ENCODE assay signal across 1 cellular context in genomic region chr5:122291000-122291592, GRCh38.
TF ChIP-seq lines count a peak whose summit lies in the region.

No MANE protein-coding gene starts in this region.

TF ChIP-seq in HEK293, 187 proteins besides CTCF, POLR2A, EP300 and RAD21 (continued from another document):
- TF ChIP-seq, protein P1, sequence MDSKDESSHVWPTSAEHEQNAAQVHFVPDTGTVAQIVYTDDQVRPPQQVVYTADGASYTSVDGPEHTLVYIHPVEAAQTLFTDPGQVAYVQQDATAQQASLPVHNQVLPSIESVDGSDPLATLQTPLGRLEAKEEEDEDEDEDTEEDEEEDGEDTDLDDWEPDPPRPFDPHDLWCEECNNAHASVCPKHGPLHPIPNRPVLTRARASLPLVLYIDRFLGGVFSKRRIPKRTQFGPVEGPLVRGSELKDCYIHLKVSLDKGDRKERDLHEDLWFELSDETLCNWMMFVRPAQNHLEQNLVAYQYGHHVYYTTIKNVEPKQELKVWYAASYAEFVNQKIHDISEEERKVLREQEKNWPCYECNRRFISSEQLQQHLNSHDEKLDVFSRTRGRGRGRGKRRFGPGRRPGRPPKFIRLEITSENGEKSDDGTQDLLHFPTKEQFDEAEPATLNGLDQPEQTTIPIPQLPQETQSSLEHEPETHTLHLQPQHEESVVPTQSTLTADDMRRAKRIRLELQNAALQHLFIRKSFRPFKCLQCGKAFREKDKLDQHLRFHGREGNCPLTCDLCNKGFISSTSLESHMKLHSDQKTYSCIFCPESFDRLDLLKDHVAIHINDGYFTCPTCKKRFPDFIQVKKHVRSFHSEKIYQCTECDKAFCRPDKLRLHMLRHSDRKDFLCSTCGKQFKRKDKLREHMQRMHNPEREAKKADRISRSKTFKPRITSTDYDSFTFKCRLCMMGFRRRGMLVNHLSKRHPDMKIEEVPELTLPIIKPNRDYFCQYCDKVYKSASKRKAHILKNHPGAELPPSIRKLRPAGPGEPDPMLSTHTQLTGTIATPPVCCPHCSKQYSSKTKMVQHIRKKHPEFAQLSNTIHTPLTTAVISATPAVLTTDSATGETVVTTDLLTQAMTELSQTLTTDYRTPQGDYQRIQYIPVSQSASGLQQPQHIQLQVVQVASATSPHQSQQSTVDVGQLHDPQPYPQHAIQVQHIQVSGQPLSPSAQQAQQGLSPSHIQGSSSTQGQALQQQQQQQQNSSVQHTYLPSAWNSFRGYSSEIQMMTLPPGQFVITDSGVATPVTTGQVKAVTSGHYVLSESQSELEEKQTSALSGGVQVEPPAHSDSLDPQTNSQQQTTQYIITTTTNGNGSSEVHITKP (tag by site-specific recombination; IDR thresholded peaks at IDR 0.05), result peak; percentile 38
- TF ChIP-seq KLF16 (tag by site-specific recombination; IDR thresholded peaks at IDR 0.05), result 0 out of 2 replicates have a peak, but pooled peaks have one; percentile 25
- peak; percentile 35; the same call in 1 of the 2 replicates for TF ChIP-seq ZIC2 (tag by site-specific recombination; IDR thresholded peaks at IDR 0.05)
- TF ChIP-seq TRIM28 (IDR thresholded peaks at IDR 0.05; ENCODE audit: borderline replicate concordance, low read length), result 0 out of 2 replicates have a peak, but pooled peaks have one; percentile 48
- peak; percentile 43 for TF ChIP-seq ZNF341 (tag by site-specific recombination; IDR thresholded peaks at IDR 0.05; ENCODE audit: low read depth)
- peak; percentile 48 for TF ChIP-seq GLIS1 (tag by site-specific recombination; IDR thresholded peaks at IDR 0.05)
- TF ChIP-seq ZNF202 (tag by site-specific recombination; IDR thresholded peaks at IDR 0.05; ENCODE audit: borderline replicate concordance), result no peak
- no peak for TF ChIP-seq ZNF133 (tag by site-specific recombination; IDR thresholded peaks at IDR 0.05)
- TF ChIP-seq, protein P2, sequence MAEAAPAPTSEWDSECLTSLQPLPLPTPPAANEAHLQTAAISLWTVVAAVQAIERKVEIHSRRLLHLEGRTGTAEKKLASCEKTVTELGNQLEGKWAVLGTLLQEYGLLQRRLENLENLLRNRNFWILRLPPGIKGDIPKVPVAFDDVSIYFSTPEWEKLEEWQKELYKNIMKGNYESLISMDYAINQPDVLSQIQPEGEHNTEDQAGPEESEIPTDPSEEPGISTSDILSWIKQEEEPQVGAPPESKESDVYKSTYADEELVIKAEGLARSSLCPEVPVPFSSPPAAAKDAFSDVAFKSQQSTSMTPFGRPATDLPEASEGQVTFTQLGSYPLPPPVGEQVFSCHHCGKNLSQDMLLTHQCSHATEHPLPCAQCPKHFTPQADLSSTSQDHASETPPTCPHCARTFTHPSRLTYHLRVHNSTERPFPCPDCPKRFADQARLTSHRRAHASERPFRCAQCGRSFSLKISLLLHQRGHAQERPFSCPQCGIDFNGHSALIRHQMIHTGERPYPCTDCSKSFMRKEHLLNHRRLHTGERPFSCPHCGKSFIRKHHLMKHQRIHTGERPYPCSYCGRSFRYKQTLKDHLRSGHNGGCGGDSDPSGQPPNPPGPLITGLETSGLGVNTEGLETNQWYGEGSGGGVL (tag by site-specific recombination; IDR thresholded peaks at IDR 0.05), result peak; percentile 57; the same call in 1 of the 2 replicates
